Comparison of ENCODE assay signal across 18 cellular contexts in genomic region chr16:57127836-57128235, GRCh38. TPM values are rescaled to one million over a fixed set of nuclear protein-coding genes. Genes with fewer than 3 reads are reported as not detected.
A peak's percentile ranks its signal among the peaks of the same experiment; 100 is the strongest.
DNase-seq lines count a peak whose midpoint lies in the region; ATAC-seq lines count a peak whose summit lies in the region.
"Had no signal": no experiment of that assay in that cellular context is flagged by ENCODE, and none has a peak within 500 bp of the region (broad histone marks: within the 10 kb centered on the region; RNA-seq: fewer than 3 reads in every experiment).

No MANE protein-coding gene starts in this region.

- no peaks in the 10 kb centered on the region for H3K27me3 ChIP-seq in CD4-positive, CD25-positive, alpha-beta regulatory T cell (ENCODE audit: control insufficient read depth, insufficient read depth, low read length)
- no peaks in the 10 kb centered on the region for H3K27me3 ChIP-seq in CD8-positive, alpha-beta memory T cell (ENCODE audit: insufficient read depth, low read length, poor library complexity, severe bottlenecking)

- POLR2A ChIA-PET in CD8-positive, alpha-beta memory T cell (lab: Charles Lee), result no interaction called here
- POLR2A ChIA-PET in activated CD8-positive, alpha-beta T cell treated with anti-CD3 and anti-CD28 coated beads, Interleukin-2, amount 10 ng/mL, durations not matched to agents 7 days and 5 days (lab: Charles Lee), result interaction anchor here (1.2 to 1.9 kb wide), 3 partner anchors 16 to 196 kb away, joined by 3 to 7 read pairs (median 3); no protein-coding TSS in a partner anchor

- peak overlapping the region; percentile 90 to 96 (median 95) for H3K27ac Mint-ChIP-seq in CD4-positive, CD25-positive, alpha-beta regulatory T cell
- H3K27ac Mint-ChIP-seq in CD8-positive, alpha-beta memory T cell, result peak overlapping the region; percentile 84 to 99 (median 96)
- peak overlapping the region; percentile 82 for H3K27ac Mint-ChIP-seq in activated CD8-positive, alpha-beta T cell treated with anti-CD3 and anti-CD28 coated beads, Interleukin-2, amount 10 ng/mL, durations not matched to agents 7 days and 5 days
- peak overlapping the region; percentile 40 for H3K27ac Mint-ChIP-seq in memory B cell

- H3K4me1 ChIP-seq in CD4-positive, CD25-positive, alpha-beta regulatory T cell (ENCODE audit: control insufficient read depth, insufficient read depth, low read length, poor library complexity, severe bottlenecking), result peaks cover 77% of the 10 kb centered on the region
- H3K4me1 ChIP-seq in CD8-positive, alpha-beta memory T cell (ENCODE audit: insufficient read depth, low read length), result peaks cover 91% of the 10 kb centered on the region
- H3K4me1 ChIP-seq: parathyroid adenoma had no signal

- H3K4me3 Mint-ChIP-seq in CD4-positive, CD25-positive, alpha-beta regulatory T cell, result peak overlapping the region; percentile 44 to 89 (median 66)
- H3K4me3 Mint-ChIP-seq in CD8-positive, alpha-beta memory T cell, result peak overlapping the region in 6 of 7 donors; percentile 49 to 77 (median 64)
- H3K4me3 Mint-ChIP-seq in activated CD8-positive, alpha-beta T cell treated with anti-CD3 and anti-CD28 coated beads, Interleukin-2, amount 10 ng/mL, durations not matched to agents 7 days and 5 days, result no peak overlapping the region
- no peak overlapping the region for H3K4me3 Mint-ChIP-seq in memory B cell

- H3K4me3 ChIP-seq in CD4-positive, CD25-positive, alpha-beta regulatory T cell (ENCODE audit: low read depth, low read length), result no peak overlapping the region
- H3K4me3 ChIP-seq in CD8-positive, alpha-beta memory T cell (ENCODE audit: low read length), result no peak overlapping the region
- H3K4me3 ChIP-seq: left ventricle myocardium inferior had no signal

- no peaks in the 10 kb centered on the region for H3K36me3 ChIP-seq in CD4-positive, CD25-positive, alpha-beta regulatory T cell (ENCODE audit: control insufficient read depth, insufficient read depth, low read length)
- H3K36me3 ChIP-seq in CD8-positive, alpha-beta memory T cell (ENCODE audit: insufficient read depth, low read length), result no peaks in the 10 kb centered on the region

- no peak for DNase-seq in CD4-positive, CD25-positive, alpha-beta regulatory T cell
- no peak for DNase-seq in CD8-positive, alpha-beta memory T cell
- no peak for DNase-seq in activated CD8-positive, alpha-beta T cell treated with anti-CD3 and anti-CD28 coated beads, Interleukin-2, amount 10 ng/mL, durations not matched to agents 7 days and 5 days
- DNase-seq in memory B cell (ENCODE audit: low spot score in 2 of 2) (no peak), glomerular visceral epithelial cell (ENCODE audit: extremely low spot score) (no peak), kidney tubule cell (ENCODE audit: low spot score) (no peak)
- DNase-seq: amygdala; Calu3; central memory CD4-positive, alpha-beta T cell; effector CD8-positive, alpha-beta T cell; KBM-7; left ventricle myocardium inferior; NCI-H2081; NCI-H524 treated with DMSO at 0.1 percent for 48 hours; T1000 had no signal

- no peaks in the 10 kb centered on the region for H3K27me3 Mint-ChIP-seq in CD4-positive, CD25-positive, alpha-beta regulatory T cell
- no peaks in the 10 kb centered on the region for H3K27me3 Mint-ChIP-seq in CD8-positive, alpha-beta memory T cell
- H3K27me3 Mint-ChIP-seq in activated CD8-positive, alpha-beta T cell treated with anti-CD3 and anti-CD28 coated beads, Interleukin-2, amount 10 ng/mL, durations not matched to agents 7 days and 5 days (ENCODE audit: low read depth), result no peaks in the 10 kb centered on the region
- no peaks in the 10 kb centered on the region for H3K27me3 Mint-ChIP-seq in memory B cell

- H3K9me3 Mint-ChIP-seq in CD4-positive, CD25-positive, alpha-beta regulatory T cell, result peaks cover 0 to 2% (median 0%) of the 10 kb centered on the region in 7 donors
- H3K9me3 Mint-ChIP-seq in CD8-positive, alpha-beta memory T cell, result no peaks in the 10 kb centered on the region
- no peaks in the 10 kb centered on the region for H3K9me3 Mint-ChIP-seq in activated CD8-positive, alpha-beta T cell treated with anti-CD3 and anti-CD28 coated beads, Interleukin-2, amount 10 ng/mL, durations not matched to agents 7 days and 5 days (ENCODE audit: insufficient read depth)
- no peaks in the 10 kb centered on the region for H3K9me3 Mint-ChIP-seq in memory B cell

- ATAC-seq in CD4-positive, CD25-positive, alpha-beta regulatory T cell (ENCODE audit: low read depth in 2 of 2), result no peak
- no peak for ATAC-seq in activated CD8-positive, alpha-beta T cell treated with anti-CD3 and anti-CD28 coated beads, Interleukin-2, amount 10 ng/mL, durations not matched to agents 7 days and 5 days
- ATAC-seq in memory B cell (ENCODE audit: low read depth) (no peak), HG02870 (IDR thresholded peaks at IDR 0.05; ENCODE audit: unreplicated experiment) (no peak)
- ATAC-seq: HCT116 had no signal

- H3K9me3 ChIP-seq in CD4-positive, CD25-positive, alpha-beta regulatory T cell (ENCODE audit: control insufficient read depth in 2 of 2, low read length in 2 of 2), result no peaks in the 10 kb centered on the region
- no peaks in the 10 kb centered on the region for H3K9me3 ChIP-seq in CD8-positive, alpha-beta memory T cell (ENCODE audit: low read length)
- H3K9me3 ChIP-seq: left ventricle myocardium inferior had no signal

- H3K4me1 Mint-ChIP-seq in CD4-positive, CD25-positive, alpha-beta regulatory T cell, result peaks cover 6 to 98% (median 65%) of the 10 kb centered on the region in 4 donors
- H3K4me1 Mint-ChIP-seq in CD8-positive, alpha-beta memory T cell, result peaks cover 86 to 98% (median 95%) of the 10 kb centered on the region in 3 donors
- H3K4me1 Mint-ChIP-seq in activated CD8-positive, alpha-beta T cell treated with anti-CD3 and anti-CD28 coated beads, Interleukin-2, amount 10 ng/mL, durations not matched to agents 7 days and 5 days (ENCODE audit: low read depth), result peaks cover 87% of the 10 kb centered on the region
- H3K4me1 Mint-ChIP-seq in memory B cell, result peaks cover 20% of the 10 kb centered on the region

- peak overlapping the region; percentile 88 for H3K27ac ChIP-seq in CD4-positive, CD25-positive, alpha-beta regulatory T cell (ENCODE audit: insufficient read depth, low read length, poor library complexity, severe bottlenecking)
- no peak overlapping the region for H3K27ac ChIP-seq in CD8-positive, alpha-beta memory T cell (ENCODE audit: low read depth, low read length)
- H3K27ac ChIP-seq: left ventricle myocardium inferior, parathyroid adenoma had no signal

- peaks cover 10% of the 10 kb centered on the region for H3K36me3 Mint-ChIP-seq in CD4-positive, CD25-positive, alpha-beta regulatory T cell
- no peaks in the 10 kb centered on the region for H3K36me3 Mint-ChIP-seq in CD8-positive, alpha-beta memory T cell
- peaks cover 2% of the 10 kb centered on the region for H3K36me3 Mint-ChIP-seq in activated CD8-positive, alpha-beta T cell treated with anti-CD3 and anti-CD28 coated beads, Interleukin-2, amount 10 ng/mL, durations not matched to agents 7 days and 5 days (ENCODE audit: low read depth)
- H3K36me3 Mint-ChIP-seq in memory B cell, result no peaks in the 10 kb centered on the region

- CTCF ChIA-PET in CD8-positive, alpha-beta memory T cell (lab: Charles Lee), result interaction anchor here (1.1 to 5.8 kb wide), 5 partner anchors 9 to 44 kb away, joined by 3 to 23 read pairs (median 4); partner anchors contain the start of gene CPNE2
- CTCF ChIA-PET in activated CD8-positive, alpha-beta T cell treated with anti-CD3 and anti-CD28 coated beads, Interleukin-2, amount 10 ng/mL, durations not matched to agents 7 days and 5 days (lab: Charles Lee), result interaction anchor here (0.9 to 3.3 kb wide), 7 partner anchors 18 to 67 kb away, joined by 3 to 21 read pairs (median 5); partner anchors contain the start of gene CPNE2

RNA-seq across cellular contexts. Expression of gene CPNE2, which starts 35.5 kb away (rescaled TPM):
- 15.3 TPM for total RNA-seq in CD4-positive, CD25-positive, alpha-beta regulatory T cell
- polyA plus RNA-seq in CD4-positive, CD25-positive, alpha-beta regulatory T cell, result 10 to 100 TPM; 31.7 to 54.7 (median 47.3) TPM
- 1 to 10 TPM; 9.4 TPM for total RNA-seq in CD8-positive, alpha-beta memory T cell
- polyA plus RNA-seq in CD8-positive, alpha-beta memory T cell, result 90.4 TPM
- 10 to 100 TPM; 11.3 to 12.5 TPM for total RNA-seq in activated CD8-positive, alpha-beta T cell treated with anti-CD3 and anti-CD28 coated beads, Interleukin-2, amount 10 ng/mL, durations not matched to agents 7 days and 5 days

RNA-seq across cellular contexts. Expression of gene PSME3IP1, which starts 58.0 kb away (rescaled TPM):
- 140 TPM for total RNA-seq in CD4-positive, CD25-positive, alpha-beta regulatory T cell
- 10 to 100 TPM; 68.1 to 81.5 (median 71.8) TPM for polyA plus RNA-seq in CD4-positive, CD25-positive, alpha-beta regulatory T cell
- 100 to 1,000 TPM; 103 to 111 TPM for total RNA-seq in CD8-positive, alpha-beta memory T cell
- 62.3 TPM for polyA plus RNA-seq in CD8-positive, alpha-beta memory T cell
- 100 to 1,000 TPM; 106 to 113 TPM for total RNA-seq in activated CD8-positive, alpha-beta T cell treated with anti-CD3 and anti-CD28 coated beads, Interleukin-2, amount 10 ng/mL, durations not matched to agents 7 days and 5 days

RNA-seq across cellular contexts. Expression of gene RSPRY1, which starts 58.3 kb away (rescaled TPM):
- 25.7 TPM for total RNA-seq in CD4-positive, CD25-positive, alpha-beta regulatory T cell
- 10 to 100 TPM; 26.7 to 46.4 (median 36.1) TPM for polyA plus RNA-seq in CD4-positive, CD25-positive, alpha-beta regulatory T cell
- 10 to 100 TPM; 33.3 to 36.6 TPM for total RNA-seq in CD8-positive, alpha-beta memory T cell
- polyA plus RNA-seq in CD8-positive, alpha-beta memory T cell, result 41.0 TPM
- total RNA-seq in activated CD8-positive, alpha-beta T cell treated with anti-CD3 and anti-CD28 coated beads, Interleukin-2, amount 10 ng/mL, durations not matched to agents 7 days and 5 days, result 10 to 100 TPM; 30.9 to 35.8 TPM

Comparison
In these comparisons a context has a peak if more than half of its experiments do, and no peak if none do; other contexts are left out.
1. H3K27ac Mint-ChIP-seq: peak in every context shown above with its lines; median percentile 96 in CD8-positive, alpha-beta memory T cell; 95 in CD4-positive, CD25-positive, alpha-beta regulatory T cell; 82 in activated CD8-positive, alpha-beta T cell treated with anti-CD3 and anti-CD28 coated beads, Interleukin-2, amount 10 ng/mL, durations not matched to agents 7 days and 5 days; 40 in memory B cell.
2. H3K4me3 Mint-ChIP-seq: peak in CD4-positive, CD25-positive, alpha-beta regulatory T cell (4 of 4) and CD8-positive, alpha-beta memory T cell (6 of 7); none in activated CD8-positive, alpha-beta T cell treated with anti-CD3 and anti-CD28 coated beads, Interleukin-2, amount 10 ng/mL, durations not matched to agents 7 days and 5 days (single experiment) and memory B cell (single experiment).